13 cellular contexts compared by ENCODE assay signal in genomic region chr3:27392950-27393679, GRCh38. TPM values are rescaled to one million over a fixed set of nuclear protein-coding genes. Genes with fewer than 3 reads are reported as not detected.
DNase-seq lines count a peak whose midpoint lies in the region; ATAC-seq and TF ChIP-seq lines count a peak whose summit lies in the region.
"Had no signal": no experiment of that assay in that cellular context is flagged by ENCODE, and none has a peak within 500 bp of the region (broad histone marks: within the 10 kb centered on the region; RNA-seq: fewer than 3 reads in every experiment).

No MANE protein-coding gene starts in this region.

- no peaks in the 10 kb centered on the region for H3F3A ChIP-seq in PC-3 (ENCODE audit: low read length, unreplicated experiment)

- CTCF ChIA-PET in PC-3 (lab: Charles Lee) = no interaction called here

- peaks cover 43% of the 10 kb centered on the region for H3K36me3 ChIP-seq in PC-3 (ENCODE audit: low read depth, low read length)

- no peak overlapping the region for H3K27ac ChIP-seq in PC-3 (ENCODE audit: low read length)
- H3K27ac ChIP-seq: thoracic aorta had no signal

- no peaks in the 10 kb centered on the region for H3K27me3 ChIP-seq in PC-3 (ENCODE audit: low read length)

- no peaks in the 10 kb centered on the region for H3K9me2 ChIP-seq in PC-3 (replicated peaks; ENCODE audit: low read length)
- H3K9me2 ChIP-seq: SK-N-SH had no signal

- H3K9me3 ChIP-seq in PC-3 (ENCODE audit: low read length) = no peaks in the 10 kb centered on the region
- H3K9me3 ChIP-seq: SK-N-SH, thoracic aorta had no signal

- intact Hi-C loops in left colon (cut with DNase I, micrococcal nuclease) (no loop called here), PC-3 (cut with micrococcal nuclease) (no loop called here)

- DNase-seq in GM12865 (ENCODE audit: low read depth) (peak; percentile 37), AG08395 (ENCODE audit: low spot score) (no peak), left colon (no peak), PC-3 (no peak), DMS79 treated with DMSO at 0.1 percent for 48 hours (lab: John Stamatoyannopoulos, UW) (no peak)
- DNase-seq: activated CD4-positive, alpha-beta T cell treated with anti-CD3 and anti-CD28 coated beads for 48 hours; activated naive CD4-positive, alpha-beta T cell treated with anti-CD3 and anti-CD28 coated beads for 36 hours; NCI-H1417; SK-N-SH had no signal

- no peak overlapping the region for H3K9ac ChIP-seq in PC-3 (ENCODE audit: low read length)
- H3K9ac ChIP-seq: SK-N-SH had no signal

- BruUV-seq in PC-3 (replicated peaks; lab: Mats Ljungman, UMichigan) = no TSS peak

- H2AFZ ChIP-seq in PC-3 (ENCODE audit: low read length) = no peak overlapping the region

- H4K20me1 ChIP-seq in PC-3 (ENCODE audit: low read length) = no peaks in the 10 kb centered on the region

- ATAC-seq in GM19372 (IDR thresholded peaks at IDR 0.05; ENCODE audit: low read depth, unreplicated experiment) (peak; percentile 78), HG02678 (IDR thresholded peaks at IDR 0.05; ENCODE audit: unreplicated experiment) (peak; percentile 88), HG03565 (IDR thresholded peaks at IDR 0.05; ENCODE audit: unreplicated experiment) (peak; percentile 78), left colon (no peak), PC-3 (no peak)

- no peaks in the 10 kb centered on the region for H3K79me2 ChIP-seq in PC-3 (ENCODE audit: low read length)

- TF ChIP-seq CTCF in GM12865 (IDR thresholded peaks at IDR 0.05; ENCODE audit: insufficient read depth, low read depth, low read length, missing control alignments) = no peak
- TF ChIP-seq CTCF in PC-3 (conservative IDR thresholded peaks at IDR 0.05; ENCODE audit: low read depth, low read length) = no peak

- H3K4me1 ChIP-seq in PC-3 (ENCODE audit: insufficient read depth, low read length) = no peaks in the 10 kb centered on the region; the same call in 1 of the 2 replicates

- POLR2A ChIA-PET in PC-3 (lab: Charles Lee; ENCODE audit: unreplicated experiment) = interaction anchor here (0.6 kb wide), 1 partner anchor 74 kb away, joined by 5 read pairs; no protein-coding TSS in a partner anchor

- no peak overlapping the region for H3K4me2 ChIP-seq in PC-3 (ENCODE audit: low read length)
- H3K4me2 ChIP-seq: SK-N-SH had no signal

- H3K4me3 ChIP-seq in GM12865 (ENCODE audit: low read depth, low read length) (no peak overlapping the region), PC-3 (ENCODE audit: low read length) (no peak overlapping the region)
- H3K4me3 ChIP-seq: thoracic aorta had no signal

RNA-seq across cellular contexts. Expression of gene NEK10, which starts 23.9 kb away (rescaled TPM):
- total RNA-seq in left colon = under 1 TPM; 0.73 to 0.98 TPM
- total RNA-seq in PC-3 (2014; rRNA removed) = 0.98 and 1.7 TPM in 2 replicates

Comparison
In these comparisons a context has a peak if more than half of its experiments do, and no peak if none do; other contexts are left out.
1. ATAC-seq: peak in GM19372 (single experiment), HG02678 (single experiment) and HG03565 (single experiment); none in left colon (single experiment) and PC-3 (single experiment).